25 cellular contexts compared by ENCODE assay signal in the genomic region with DNA sequence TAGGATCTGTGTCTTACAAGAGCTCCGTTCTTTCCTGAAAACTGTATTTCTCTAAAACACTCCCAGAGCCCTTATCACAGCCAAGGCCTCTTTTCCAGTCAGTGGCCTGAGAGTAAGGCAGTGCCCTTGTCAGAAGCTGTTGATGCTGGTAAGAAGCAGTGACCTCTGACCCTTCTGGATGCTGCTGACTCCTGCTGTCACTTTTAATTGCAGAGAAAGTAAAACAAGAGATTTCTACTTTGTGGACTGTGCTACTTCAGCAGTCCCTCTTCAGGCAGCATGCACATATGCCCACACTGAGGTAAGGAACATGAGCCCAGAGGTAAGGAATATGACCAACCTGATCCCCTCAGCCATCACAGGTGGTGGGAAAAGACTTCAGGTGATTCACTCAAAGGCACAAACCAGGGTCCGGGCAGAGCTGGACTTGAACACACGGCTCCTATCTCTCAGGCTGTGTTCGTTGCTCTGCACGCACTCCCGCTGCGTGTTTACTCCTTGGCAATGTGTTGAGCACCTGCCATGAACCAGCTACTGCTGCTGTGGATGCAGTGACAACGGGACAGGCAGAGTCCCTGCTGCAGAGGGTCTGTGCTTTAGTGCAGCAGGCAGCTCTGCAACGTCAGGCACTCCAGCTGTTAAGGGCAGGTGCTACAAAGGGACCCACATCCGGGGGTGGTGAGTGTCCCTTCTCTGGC.
DNase-seq lines count a peak whose midpoint lies in the region; ATAC-seq, FAIRE-seq and TF ChIP-seq lines count a peak whose summit lies in the region.
"Had no signal": no experiment of that assay in that cellular context is flagged by ENCODE, and none has a peak within 500 bp of the region (broad histone marks: within the 10 kb centered on the region; RNA-seq: fewer than 3 reads in every experiment).

No MANE protein-coding gene starts in this region.

- H3K27me3 ChIP-seq in neural progenitor cell: no peaks in the 10 kb centered on the region
- H3K27me3 ChIP-seq in testis: no peaks in the 10 kb centered on the region
- H3K27me3 ChIP-seq: SJCRH30 had no signal

- no peaks in the 10 kb centered on the region for H3K9me3 Mint-ChIP-seq in activated CD8-positive, alpha-beta T cell treated with anti-CD3 and anti-CD28 coated beads, Interleukin-2, amount 10 ng/mL, durations not matched to agents 7 days and 5 days (ENCODE audit: insufficient read depth)
- H3K9me3 Mint-ChIP-seq in neural progenitor cell: peaks cover 5% of the 10 kb centered on the region
- H3K9me3 Mint-ChIP-seq: CD4-positive, alpha-beta T cell; stimulated activated memory B cell treated with anti-CD40 and anti-IgM and Interleukin-4, amounts not matched to agents 10 μg/mL and 1 μg/mL and 100 μg/mL, for 72 hours; T-helper 1 cell treated with Interleukin-12 subunit alpha and Interleukin-12 subunit beta and Interleukin-4 antibody, amounts not matched to agents 30 μg/mL and 1 μg/mL, for 36 hours had no signal

- no peaks in the 10 kb centered on the region for H3K36me3 Mint-ChIP-seq in activated CD8-positive, alpha-beta T cell treated with anti-CD3 and anti-CD28 coated beads, Interleukin-2, amount 10 ng/mL, durations not matched to agents 7 days and 5 days (ENCODE audit: low read depth)
- no peaks in the 10 kb centered on the region for H3K36me3 Mint-ChIP-seq in neural progenitor cell
- H3K36me3 Mint-ChIP-seq: mesothelial cell of epicardium; stimulated activated memory B cell treated with anti-CD40 and anti-IgM and Interleukin-4, amounts not matched to agents 10 μg/mL and 1 μg/mL and 100 μg/mL, for 72 hours had no signal

- CTCF ChIA-PET in A549 (lab: Yijun Ruan, JAX): interaction anchor here (1.0 kb wide), 1 partner anchor 9 kb away, joined by 3 read pairs; no protein-coding TSS in a partner anchor
- CTCF ChIA-PET in activated CD8-positive, alpha-beta T cell treated with anti-CD3 and anti-CD28 coated beads, Interleukin-2, amount 10 ng/mL, durations not matched to agents 7 days and 5 days (lab: Charles Lee): no interaction called here

- POLR2A ChIA-PET in A549 (lab: Yijun Ruan, JAX): no interaction called here
- POLR2A ChIA-PET in activated CD8-positive, alpha-beta T cell treated with anti-CD3 and anti-CD28 coated beads, Interleukin-2, amount 10 ng/mL, durations not matched to agents 7 days and 5 days (lab: Charles Lee): no interaction called here

- H3K4me2 ChIP-seq in A549: peak overlapping the region; percentile 52
- no peak overlapping the region for H3K4me2 ChIP-seq in neural progenitor cell

- 92% methylated on average over 9 of the region's 10 CpGs for WGBS in A549 (ENCODE audit: missing lambda C conversion rate)
- WGBS in testis, 2 donors: 80 to 89% methylated on average over 7 to 10 of the region's 10 CpGs

- no peak overlapping the region for H3K4me3 Mint-ChIP-seq in activated CD8-positive, alpha-beta T cell treated with anti-CD3 and anti-CD28 coated beads, Interleukin-2, amount 10 ng/mL, durations not matched to agents 7 days and 5 days
- no peak overlapping the region for H3K4me3 Mint-ChIP-seq in neural progenitor cell
- H3K4me3 Mint-ChIP-seq: CD4-positive, alpha-beta T cell; mesothelial cell of epicardium; stimulated activated memory B cell treated with anti-CD40 and anti-IgM and Interleukin-4, amounts not matched to agents 10 μg/mL and 1 μg/mL and 100 μg/mL, for 72 hours; T-helper 1 cell treated with Interleukin-12 subunit alpha and Interleukin-12 subunit beta and Interleukin-4 antibody, amounts not matched to agents 30 μg/mL and 1 μg/mL, for 36 hours had no signal

- no peaks in the 10 kb centered on the region for H4K20me1 ChIP-seq in neural progenitor cell (ENCODE audit: low read depth)

- peaks cover 15% of the 10 kb centered on the region for H3K4me1 Mint-ChIP-seq in activated CD8-positive, alpha-beta T cell treated with anti-CD3 and anti-CD28 coated beads, Interleukin-2, amount 10 ng/mL, durations not matched to agents 7 days and 5 days (ENCODE audit: low read depth)
- peaks cover 28% of the 10 kb centered on the region for H3K4me1 Mint-ChIP-seq in neural progenitor cell
- H3K4me1 Mint-ChIP-seq: mesothelial cell of epicardium had no signal

- TF ChIP-seq EP300 in A549 (IDR thresholded peaks at IDR 0.05): no peak

- no peak for DNase-seq in A549 (ENCODE audit: low read depth in 1 of 2, low spot score in 1 of 2)
- peak; percentile 48 for DNase-seq in COLO668 (lab: John Stamatoyannopoulos, UW; ENCODE audit: unreplicated experiment)
- peak; percentile 27 for DNase-seq in activated CD8-positive, alpha-beta T cell treated with anti-CD3 and anti-CD28 coated beads, Interleukin-2, amount 10 ng/mL, durations not matched to agents 7 days and 5 days
- DNase-seq in neural progenitor cell (ENCODE audit: low spot score): peak; percentile 46
- DNase-seq in stimulated activated CD4-positive, alpha-beta T cell treated with anti-CD3 and anti-CD28 coated beads, Interleukin-12 subunit alpha, Interleukin-12 subunit beta, amount 100 ng/mL, for 4 hours: no peak
- no peak for DNase-seq in testis
- no peak for DNase-seq in NCI-H1105 (lab: John Stamatoyannopoulos, UW)
- DNase-seq in D721Med (ENCODE audit: insufficient read length, low spot score): no peak
- DNase-seq: activated effector memory CD4-positive, alpha-beta T cell treated with anti-CD3 and anti-CD28 coated beads, Interleukin-2, amount 50 U/mL, for 16 hours; activated T-cell treated with anti-CD3 and anti-CD28 coated beads for 4 hours; anterior cingulate cortex; CD4-positive, alpha-beta T cell; dermis blood vessel endothelial cell; Kasumi-1; left ventricle myocardium inferior; naive thymus-derived CD8-positive, alpha-beta T cell; NCI-H187 treated with DMSO at 0.1 percent for 48 hours; NK-92 treated with Interleukin-12 subunit alpha and Interleukin-12 subunit beta, amount 100 ng/mL, for 24 hours; stimulated activated CD4-positive, alpha-beta T cell treated with anti-CD3 and anti-CD28 coated beads, Interleukin-2, amount 100 ng/mL, for 24 hours had no signal

- H3K4me3 ChIP-seq in A549 (no peak overlapping the region), neural progenitor cell (no peak overlapping the region), testis (no peak overlapping the region)
- H3K4me3 ChIP-seq: GM12878, left ventricle myocardium inferior, SJCRH30, thoracic aorta had no signal

- TF ChIP-seq CTCF in A549 (IDR thresholded peaks at IDR 0.05): no peak
- TF ChIP-seq CTCF in neural progenitor cell (IDR thresholded peaks at IDR 0.05): no peak
- TF ChIP-seq CTCF in testis (IDR thresholded peaks at IDR 0.05): no peak
- TF ChIP-seq CTCF in D721Med (IDR thresholded peaks at IDR 0.05; ENCODE audit: insufficient read depth, missing control alignments): no peak

- H3K9ac ChIP-seq in neural progenitor cell: no peak overlapping the region

- intact Hi-C loops in testis (cut with DNase I; ENCODE audit: low total_unique reads): no loop called here

- H3K9me3 ChIP-seq in A549 (no peaks in the 10 kb centered on the region), neural progenitor cell (ENCODE audit: low read depth) (no peaks in the 10 kb centered on the region), testis (no peaks in the 10 kb centered on the region)
- H3K9me3 ChIP-seq: SJCRH30, thoracic aorta had no signal

- H3F3A ChIP-seq in neural progenitor cell (ENCODE audit: low read depth): no peaks in the 10 kb centered on the region

- peaks cover 2% of the 10 kb centered on the region for H3K27me3 Mint-ChIP-seq in activated CD8-positive, alpha-beta T cell treated with anti-CD3 and anti-CD28 coated beads, Interleukin-2, amount 10 ng/mL, durations not matched to agents 7 days and 5 days (ENCODE audit: low read depth)
- H3K27me3 Mint-ChIP-seq in neural progenitor cell (ENCODE audit: insufficient read depth, low read depth): peaks cover 8% of the 10 kb centered on the region
- H3K27me3 Mint-ChIP-seq: CD4-positive, alpha-beta T cell had no signal

- H3K79me2 ChIP-seq in neural progenitor cell (ENCODE audit: low read depth): no peaks in the 10 kb centered on the region

- no peak overlapping the region for H2AFZ ChIP-seq in neural progenitor cell (replicated peaks)

- FAIRE-seq in A549 (lab: Jason Lieb, UNC) (no peak), D721Med (lab: Jason Lieb, UNC) (no peak)
- FAIRE-seq: GM12878 had no signal

- ATAC-seq in A549: no peak
- ATAC-seq in activated CD8-positive, alpha-beta T cell treated with anti-CD3 and anti-CD28 coated beads, Interleukin-2, amount 10 ng/mL, durations not matched to agents 7 days and 5 days: peak; percentile 36
- ATAC-seq: GM12878; naive thymus-derived CD8-positive, alpha-beta T cell; stimulated activated memory B cell treated with anti-CD40 and anti-IgM and Interleukin-4, amounts not matched to agents 10 μg/mL and 1 μg/mL and 100 μg/mL, for 72 hours had no signal

- no peak for TF ChIP-seq POLR2A in A549 (IDR thresholded peaks at IDR 0.05; ENCODE audit: low read length)
- TF ChIP-seq POLR2A in testis (IDR thresholded peaks at IDR 0.05): no peak

- H3K27ac ChIP-seq in A549: peak overlapping the region in 1 of 2 experiments; percentile 88; a peak in 3 of 6 replicates
- H3K27ac ChIP-seq in neural progenitor cell: no peak overlapping the region
- no peak overlapping the region for H3K27ac ChIP-seq in testis
- H3K27ac ChIP-seq: left ventricle myocardium inferior, SJCRH30, thoracic aorta had no signal

- H3K36me3 ChIP-seq in neural progenitor cell (no peaks in the 10 kb centered on the region), testis (ENCODE audit: low read depth, missing control alignments) (no peaks in the 10 kb centered on the region)
- H3K36me3 ChIP-seq: left ventricle myocardium inferior, SJCRH30, thoracic aorta had no signal

- H3K27ac Mint-ChIP-seq in activated CD8-positive, alpha-beta T cell treated with anti-CD3 and anti-CD28 coated beads, Interleukin-2, amount 10 ng/mL, durations not matched to agents 7 days and 5 days: peak overlapping the region; percentile 27
- H3K27ac Mint-ChIP-seq in neural progenitor cell: peak overlapping the region; percentile 35
- H3K27ac Mint-ChIP-seq: CD4-positive, alpha-beta T cell; mesothelial cell of epicardium; stimulated activated memory B cell treated with anti-CD40 and anti-IgM and Interleukin-4, amounts not matched to agents 10 μg/mL and 1 μg/mL and 100 μg/mL, for 72 hours; T-helper 1 cell treated with Interleukin-12 subunit alpha and Interleukin-12 subunit beta and Interleukin-4 antibody, amounts not matched to agents 30 μg/mL and 1 μg/mL, for 36 hours had no signal

- TF ChIP-seq RAD21 in A549 (conservative IDR thresholded peaks at IDR 0.05 in 1 of 2, IDR thresholded peaks at IDR 0.05 in 1 of 2): no peak

- peaks cover 15% of the 10 kb centered on the region for H3K4me1 ChIP-seq in A549
- H3K4me1 ChIP-seq in neural progenitor cell: peaks cover 17% of the 10 kb centered on the region
- H3K4me1 ChIP-seq in testis: no peaks in the 10 kb centered on the region
- H3K4me1 ChIP-seq: left ventricle myocardium inferior had no signal

TF ChIP-seq in A549, 52 proteins besides CTCF, POLR2A, EP300 and RAD21 (continues in another document):
- TF ChIP-seq TFCP2L1 (CRISPR knock-in tag; IDR thresholded peaks at IDR 0.05): no peak
- TF ChIP-seq FOSL2 (IDR thresholded peaks at IDR 0.05): no peak
- TF ChIP-seq FOSL2 (CRISPR knock-in tag; IDR thresholded peaks at IDR 0.05): no peak
- no peak for TF ChIP-seq NR3C1 (IDR thresholded peaks at IDR 0.05)

Comparison
In these comparisons a context has a peak if more than half of its experiments do, and no peak if none do; other contexts are left out.
1. DNase-seq: peak in COLO668 (single experiment), activated CD8-positive, alpha-beta T cell treated with anti-CD3 and anti-CD28 coated beads, Interleukin-2, amount 10 ng/mL, durations not matched to agents 7 days and 5 days (single experiment) and neural progenitor cell (single experiment); none in A549 (0 of 2), stimulated activated CD4-positive, alpha-beta T cell treated with anti-CD3 and anti-CD28 coated beads, Interleukin-12 subunit alpha, Interleukin-12 subunit beta, amount 100 ng/mL, for 4 hours (single experiment), testis (single experiment), NCI-H1105 (single experiment) and D721Med (single experiment).